ENCODE assay signal across 29 cellular contexts in genomic region chr6:13096084-13096483, GRCh38.
"Had no signal": no experiment of that assay in that cellular context is flagged by ENCODE, and none has a peak within 500 bp of the region (broad histone marks: within the 10 kb centered on the region; RNA-seq: fewer than 3 reads in every experiment).

No MANE protein-coding gene starts in this region.

- H3K36me3 ChIP-seq: adrenal gland, cardiac muscle cell, MG63, SJCRH30, WERI-Rb-1 had no signal

- H3K4me1 ChIP-seq: adrenal gland, SJCRH30 had no signal

- DNase-seq: activated CD4-positive, alpha-beta T cell treated with anti-CD3 and anti-CD28 coated beads, Interleukin-2, amount 10 ng/mL, durations not matched to agents 7 days and 5 days; activated CD4-positive, alpha-beta T cell treated with anti-CD3 and anti-CD28 coated beads, Interleukin-2, amount 50 U/mL, for 48 hours; activated CD4-positive, CD25-positive, alpha-beta regulatory T cell; activated CD8-positive, alpha-beta memory T cell treated with anti-CD3 and anti-CD28 coated beads, Interleukin-2, amount 50 U/mL, for 4 hours; activated CD8-positive, alpha-beta T cell treated with anti-CD3 and anti-CD28 coated beads, Interleukin-2, amount 10 ng/mL, durations not matched to agents 7 days and 5 days; activated gamma-delta T cell treated with Interleukin-2 at 50 U/mL for 16 hours; activated naive CD4-positive, alpha-beta T cell treated with anti-CD3 and anti-CD28 coated beads for 36 hours; activated T-cell treated with anti-CD3 and anti-CD28 coated beads for 4 hours; activated T-cell treated with anti-CD3 and anti-CD28 coated beads, Interleukin-2, amount 50 U/mL, for 4 hours; adrenal gland; Kasumi-1; KG1; MG63; NCI-H1048; NCI-H1105 treated with DMSO at 0.1 percent for 48 hours; NCI-H1436; NCI-H1694 treated with DMSO at 0.1 percent for 48 hours; NCI-H2029; NCI-H345; NCI-H524 treated with DMSO at 0.1 percent for 48 hours; PC-9; SHP77; SJCRH30; T1000; WERI-Rb-1 had no signal

- H3K4me3 ChIP-seq: adrenal gland, cardiac muscle cell, MG63, PC-9, SJCRH30, SK-N-MC had no signal

- H3K27me3 ChIP-seq: adrenal gland, cardiac muscle cell, MG63, SJCRH30 had no signal

- H3K9me3 ChIP-seq: adrenal gland, MG63, SJCRH30 had no signal

- H3K27ac ChIP-seq: adrenal gland, cardiac muscle cell, PC-9, RWPE1, SJCRH30, SK-N-MC, WERI-Rb-1 had no signal

- ATAC-seq: activated CD8-positive, alpha-beta T cell treated with anti-CD3 and anti-CD28 coated beads, Interleukin-2, amount 10 ng/mL, durations not matched to agents 7 days and 5 days; activated naive CD4-positive, alpha-beta T cell treated with anti-CD3 and anti-CD28 coated beads, Interleukin-2, amount 50 U/mL, for 72 hours; activated T-cell treated with anti-CD3 and anti-CD28 coated beads, Interleukin-2, amount 50 U/mL, for 4 hours had no signal
